9 cellular contexts compared by ENCODE assay signal in the genomic region with DNA sequence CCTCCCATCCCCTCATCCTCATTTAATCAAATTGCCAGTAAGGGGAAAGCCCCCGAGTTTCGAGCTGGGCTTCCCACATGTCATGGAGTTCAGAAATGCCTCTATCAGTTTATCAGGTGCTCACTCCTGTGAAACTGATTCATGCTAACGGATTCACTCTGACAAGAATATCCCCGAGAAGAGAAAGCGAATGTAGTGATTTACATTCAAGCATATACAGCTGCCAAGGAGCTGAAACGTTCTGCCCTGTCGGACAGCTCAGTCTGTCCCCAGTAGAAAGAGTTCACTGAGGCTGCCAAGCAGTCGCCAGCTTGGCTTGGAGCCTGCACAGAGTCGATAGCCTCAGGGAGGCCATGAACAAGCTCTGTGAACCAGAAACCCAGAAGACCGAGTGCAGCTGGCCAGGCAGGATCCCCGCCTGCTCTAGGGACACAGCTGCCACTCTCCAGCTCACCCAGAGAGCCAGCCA.
DNase-seq lines count a peak whose midpoint lies in the region; ATAC-seq, FAIRE-seq and TF ChIP-seq lines count a peak whose summit lies in the region.
"Had no signal": no experiment of that assay in that cellular context is flagged by ENCODE, and none has a peak within 500 bp of the region (broad histone marks: within the 10 kb centered on the region; RNA-seq: fewer than 3 reads in every experiment).

No MANE protein-coding gene starts in this region.

- H3K27ac ChIP-seq in liver (ENCODE audit: low read depth in 1 of 2, low read length in 2 of 2): no peak overlapping the region
- H3K27ac ChIP-seq in HepG2 (ENCODE audit: extremely low read length, insufficient read depth, low read length): no peak overlapping the region
- peak overlapping the region; percentile 92 for H3K27ac ChIP-seq in RWPE1
- H3K27ac ChIP-seq in left lung: no peak overlapping the region
- H3K27ac ChIP-seq: skin epidermis had no signal

- intact Hi-C loops in HepG2 (cut with micrococcal nuclease; ENCODE audit: unreplicated experiment) (no loop called here), left lung (cut with DNase I) (no loop called here)

- in situ Hi-C loops in HepG2 (cut with HindIII; ENCODE audit: extremely low pct_ligation_motif_present, low pct_unique_long_range_greater_than_20kb): no loop called here

- POLR2A ChIA-PET in HepG2 (lab: Yijun Ruan, JAX): no interaction called here
- POLR2A ChIA-PET in RWPE1 (lab: Yijun Ruan, JAX; ENCODE audit: low non-redundant PET): interaction anchor here (0.7 kb wide), 1 partner anchor 236 kb away, joined by 7 read pairs; no protein-coding TSS in a partner anchor

- ATAC-seq in HepG2 (no peak; the same call in 2 of the 3 replicates), HG02938 (IDR thresholded peaks at IDR 0.05; ENCODE audit: unreplicated experiment) (peak; percentile 85), left lung (no peak)

- H3K4me1 ChIP-seq in liver (ENCODE audit: control insufficient read depth in 4 of 4, insufficient read depth in 4 of 4, low read length in 3 of 4) (peaks cover 0 to 6% (median 1%) of the 10 kb centered on the region in 4 donors), HepG2 (ENCODE audit: insufficient read depth, low read length) (no peaks in the 10 kb centered on the region), left lung (no peaks in the 10 kb centered on the region)

- H3K4me3 ChIP-seq in liver (ENCODE audit: low read depth in 1 of 3, low read length in 3 of 3) (no peak overlapping the region), HepG2 (replicated peaks in 1 of 3; ENCODE audit: insufficient read depth in 1 of 3, low read depth in 2 of 3, low read length in 3 of 3) (no peak overlapping the region), left lung (no peak overlapping the region)
- H3K4me3 ChIP-seq: skin epidermis had no signal

- TF ChIP-seq CTCF in liver (IDR thresholded peaks at IDR 0.05; ENCODE audit: low read depth, low read length, missing input control) (no peak), HepG2 (CRISPR knock-in tag; IDR thresholded peaks at IDR 0.05) (no peak), RWPE1 (conservative IDR thresholded peaks at IDR 0.05; ENCODE audit: low read depth) (no peak), left lung (IDR thresholded peaks at IDR 0.05) (no peak)

- CTCF ChIA-PET in HepG2 (lab: Yijun Ruan, JAX; ENCODE audit: low intra/inter-chr PET ratio, low total read pairs): no interaction called here
- CTCF ChIA-PET in RWPE1 (lab: Yijun Ruan, JAX): no interaction called here

- FAIRE-seq in HepG2 (lab: Jason Lieb, UNC): no peak

- TF ChIP-seq EP300 in HepG2 (IDR thresholded peaks at IDR 0.05; ENCODE audit: low read depth in 2 of 2, low read length in 2 of 2): no peak
- no peak for TF ChIP-seq EP300 in HepG2 (CRISPR knock-in tag; IDR thresholded peaks at IDR 0.05; ENCODE audit: borderline replicate concordance)

- 37% methylated on average over 11 of the region's 11 CpGs for WGBS in liver
- WGBS in HepG2 (ENCODE audit: low lambda C conversion rate): 39% methylated on average over 7 of the region's 11 CpGs

- TF ChIP-seq RAD21 in liver (IDR thresholded peaks at IDR 0.05) (no peak), HepG2 (CRISPR knock-in tag; IDR thresholded peaks at IDR 0.05) (no peak)

- H3K9ac ChIP-seq in liver (ENCODE audit: low read depth in 1 of 2, low read length in 2 of 2) (no peak overlapping the region), HepG2 (ENCODE audit: insufficient read depth, low read depth, low read length) (no peak overlapping the region)

- DNase-seq in HepG2 (ENCODE audit: low spot score) (no peak), RWPE1 (ENCODE audit: low spot score) (peak; percentile 33), left kidney (ENCODE audit: low read depth, low spot score) (peak; percentile 58), KG1 (lab: John Stamatoyannopoulos, UW) (no peak), left lung (no peak), T-helper 9 cell (no peak)

- no peak overlapping the region for H2AFZ ChIP-seq in HepG2 (ENCODE audit: low read length)

- no peaks in the 10 kb centered on the region for H3K36me3 ChIP-seq in liver (ENCODE audit: control insufficient read depth in 4 of 4, insufficient read depth in 3 of 4, low read depth in 1 of 4, low read length in 3 of 4)
- H3K36me3 ChIP-seq in HepG2 (replicated peaks in 1 of 2; ENCODE audit: control insufficient read depth in 1 of 2, insufficient read depth in 2 of 2, low read length in 2 of 2): no peaks in the 10 kb centered on the region
- H3K36me3 ChIP-seq in left lung: no peaks in the 10 kb centered on the region

- H3K27me3 ChIP-seq in liver (ENCODE audit: control insufficient read depth in 4 of 4, insufficient read depth in 4 of 4, low read length in 3 of 4) (no peaks in the 10 kb centered on the region), HepG2 (ENCODE audit: control insufficient read depth in 1 of 2, insufficient read depth in 2 of 2, low read length in 2 of 2) (peaks cover 0 to 2% of the 10 kb centered on the region in 2 experiments; a peak in 2 of 5 replicates), left lung (no peaks in the 10 kb centered on the region)

- TF ChIP-seq POLR2A in HepG2 (IDR thresholded peaks at IDR 0.05; ENCODE audit: insufficient read depth in 1 of 2, low read depth in 2 of 2, low read length in 2 of 2): no peak

- H3K9me3 ChIP-seq in liver (ENCODE audit: control insufficient read depth in 4 of 4, low read length in 3 of 4) (no peaks in the 10 kb centered on the region), HepG2 (ENCODE audit: low read length) (no peaks in the 10 kb centered on the region), left lung (peaks cover 0 to under 1% of the 10 kb centered on the region in 2 donors)

- no peaks in the 10 kb centered on the region for H3K79me2 ChIP-seq in HepG2 (ENCODE audit: insufficient read depth, low read length)

- no TSS peak for BruUV-seq in HepG2 (replicated peaks; lab: Mats Ljungman, UMichigan)

- H3K4me2 ChIP-seq in HepG2 (ENCODE audit: low read depth, low read length): no peak overlapping the region

- H4K20me1 ChIP-seq in HepG2 (ENCODE audit: insufficient read depth, low read length): no peaks in the 10 kb centered on the region

TF ChIP-seq in liver, 16 proteins besides CTCF, POLR2A, EP300 and RAD21:
- peak; percentile 74 for TF ChIP-seq YY1 (IDR thresholded peaks at IDR 0.05)
- no peak for TF ChIP-seq MAX (IDR thresholded peaks at IDR 0.05)
- peak in 1 of 2 donors; percentile 58 for TF ChIP-seq RXRA (IDR thresholded peaks at IDR 0.05)
- no peak for TF ChIP-seq SP1 (IDR thresholded peaks at IDR 0.05)
- TF ChIP-seq ATF3 (IDR thresholded peaks at IDR 0.05): no peak
- peak in 1 of 2 donors; percentile 33 for TF ChIP-seq HNF4A (conservative IDR thresholded peaks at IDR 0.05)
- peak in 1 of 2 donors; percentile 9 for TF ChIP-seq JUND (IDR thresholded peaks at IDR 0.05)

TF ChIP-seq in HepG2, 621 proteins besides CTCF, POLR2A, EP300 and RAD21:
- no peak for TF ChIP-seq ZNF768 (CRISPR knock-in tag; IDR thresholded peaks at IDR 0.05)
- no peak for TF ChIP-seq SRSF9 (IDR thresholded peaks at IDR 0.05; ENCODE audit: borderline replicate concordance, insufficient read depth, low read depth, low read length, poor library complexity, severe bottlenecking)
- TF ChIP-seq ZC3H13 (CRISPR knock-in tag; IDR thresholded peaks at IDR 0.05): no peak
- TF ChIP-seq MAZ (IDR thresholded peaks at IDR 0.05; ENCODE audit: borderline replicate concordance, low read depth, low read length): no peak
- TF ChIP-seq MAZ (CRISPR knock-in tag; IDR thresholded peaks at IDR 0.05; ENCODE audit: low read depth): no peak
- TF ChIP-seq MTF2 (CRISPR knock-in tag; IDR thresholded peaks at IDR 0.05; ENCODE audit: borderline replicate concordance): no peak
- no peak for TF ChIP-seq NFYC (CRISPR knock-in tag; IDR thresholded peaks at IDR 0.05)
- no peak for TF ChIP-seq RFX3 (CRISPR knock-in tag; IDR thresholded peaks at IDR 0.05)
- no peak for TF ChIP-seq ZNF205 (CRISPR knock-in tag; IDR thresholded peaks at IDR 0.05)
- no peak for TF ChIP-seq SRY (CRISPR knock-in tag; IDR thresholded peaks at IDR 0.05)
- no peak for TF ChIP-seq ZNF720 (CRISPR knock-in tag; IDR thresholded peaks at IDR 0.05)
- TF ChIP-seq HCFC1 (IDR thresholded peaks at IDR 0.05; ENCODE audit: low read depth, low read length): no peak
- TF ChIP-seq ZNF577 (CRISPR knock-in tag; IDR thresholded peaks at IDR 0.05; ENCODE audit: borderline replicate concordance, low read depth): no peak
- TF ChIP-seq ZNF703 (CRISPR knock-in tag; IDR thresholded peaks at IDR 0.05; ENCODE audit: borderline replicate concordance): no peak
- TF ChIP-seq ONECUT2 (CRISPR knock-in tag; IDR thresholded peaks at IDR 0.05): no peak
- TF ChIP-seq SOX5 (CRISPR knock-in tag; IDR thresholded peaks at IDR 0.05; ENCODE audit: borderline replicate concordance): no peak
- no peak for TF ChIP-seq ARID3A (IDR thresholded peaks at IDR 0.05; ENCODE audit: low read depth, low read length)
- no peak for TF ChIP-seq ZMAT3 (CRISPR knock-in tag; conservative IDR thresholded peaks at IDR 0.05)
- TF ChIP-seq SMYD3 (CRISPR knock-in tag; IDR thresholded peaks at IDR 0.05): no peak
- TF ChIP-seq MATR3 (CRISPR knock-in tag; IDR thresholded peaks at IDR 0.05): no peak

Comparison
In these comparisons a context has a peak if more than half of its experiments do, and no peak if none do; other contexts are left out.
1. DNase-seq: peak in RWPE1 (single experiment) and left kidney (single experiment); none in HepG2 (single experiment), KG1 (single experiment), left lung (0 of 2) and T-helper 9 cell (single experiment).